15 cellular contexts compared by ENCODE assay signal in genomic region chr11:103344886-103345285, GRCh38.
DNase-seq lines count a peak whose midpoint lies in the region; ATAC-seq lines count a peak whose summit lies in the region.
"Had no signal": no experiment of that assay in that cellular context is flagged by ENCODE, and none has a peak within 500 bp of the region (broad histone marks: within the 10 kb centered on the region; RNA-seq: fewer than 3 reads in every experiment).

No MANE protein-coding gene starts in this region.

- peaks cover 3% of the 10 kb centered on the region for H3K36me3 ChIP-seq in adipocyte (ENCODE audit: control insufficient read depth, insufficient read depth, low read length, severe bottlenecking)

- DNase-seq in adipocyte (ENCODE audit: low read depth) (peak; percentile 62), fibroblast of gingiva (ENCODE audit: low read depth) (peak; percentile 66), left colon (no peak), NCI-H2107 treated with DMSO at 0.1 percent for 48 hours (lab: John Stamatoyannopoulos, UW; ENCODE audit: unreplicated experiment) (no peak), dedifferentiated amniotic fluid mesenchymal stem cell (ENCODE audit: extremely low spot score) (no peak)
- DNase-seq: 8988T; ACHN; AML-193; Caco-2; Calu3; CD4-positive, alpha-beta T cell; CD8-positive, alpha-beta T cell; DMS79 treated with DMSO at 0.1 percent for 48 hours; GF-D8 had no signal

- intact Hi-C loops in left colon (cut with DNase I, micrococcal nuclease) = no loop called here

- H3K9ac ChIP-seq in adipocyte (ENCODE audit: low read length) = no peak overlapping the region
- H3K9ac ChIP-seq: BLaER1 treated with 17β-estradiol and CSF1 and Interleukin-3, amounts not matched to agents 10 nM and 100 nM had no signal

- H3K4me3 ChIP-seq in adipocyte (ENCODE audit: low read length) = no peak overlapping the region
- H3K4me3 ChIP-seq: BLaER1 treated with 17β-estradiol and CSF1 and Interleukin-3, amounts not matched to agents 10 nM and 100 nM had no signal

- H3K9me3 ChIP-seq in adipocyte (ENCODE audit: control insufficient read depth, low read length) = no peaks in the 10 kb centered on the region
- H3K9me3 ChIP-seq: Caco-2 had no signal

- H3K4me1 ChIP-seq in adipocyte (ENCODE audit: control insufficient read depth, insufficient read depth, low read length) = no peaks in the 10 kb centered on the region
- H3K4me1 ChIP-seq: BLaER1 treated with 17β-estradiol and CSF1 and Interleukin-3, amounts not matched to agents 10 nM and 100 nM; Caco-2 had no signal

- no peaks in the 10 kb centered on the region for H3K27me3 ChIP-seq in adipocyte (replicated peaks; ENCODE audit: control insufficient read depth, insufficient read depth, low read length)
- H3K27me3 ChIP-seq: BLaER1 treated with 17β-estradiol and CSF1 and Interleukin-3, amounts not matched to agents 10 nM and 100 nM had no signal

- no peak for ATAC-seq in left colon
- ATAC-seq: CD8-positive, alpha-beta T cell had no signal

Comparison
In these comparisons a context has a peak if more than half of its experiments do, and no peak if none do; other contexts are left out.
1. DNase-seq: peak in adipocyte (single experiment) and fibroblast of gingiva (single experiment); none in left colon (0 of 2), NCI-H2107 treated with DMSO at 0.1 percent for 48 hours (single experiment) and dedifferentiated amniotic fluid mesenchymal stem cell (single experiment).